ENCODE assay signal across 6 cellular contexts in the genomic region with DNA sequence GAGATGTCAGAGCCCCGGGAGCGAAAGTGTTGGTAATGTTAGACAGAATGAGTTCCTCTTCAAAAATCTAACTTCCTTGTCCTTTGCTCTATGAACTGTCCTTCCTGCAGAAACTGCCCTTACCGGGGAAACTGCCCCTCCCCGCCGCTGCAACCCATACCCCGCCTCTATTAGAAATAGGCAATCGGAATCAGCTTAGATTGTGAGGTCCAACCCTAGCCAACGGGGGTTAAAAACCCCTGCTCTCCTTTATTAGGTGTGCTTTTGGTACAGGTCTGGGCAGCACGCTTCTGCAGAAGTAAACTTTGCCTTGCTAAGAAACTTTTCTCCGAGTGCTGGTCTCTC. TPM values are rescaled to one million over a fixed set of nuclear protein-coding genes. Genes with fewer than 3 reads are reported as not detected.
DNase-seq lines count a peak whose midpoint lies in the region; ATAC-seq and TF ChIP-seq lines count a peak whose summit lies in the region.

No MANE protein-coding gene starts in this region.

- peak overlapping the region; percentile 85 to 90 for H3K4me3 Mint-ChIP-seq in stimulated activated naive CD8-positive, alpha-beta T cell treated with anti-CD3 and anti-CD28 coated beads, Interleukin-15, amount 100 ng/mL, for 72 hours

- peak overlapping the region; percentile 60 for H3K4me3 ChIP-seq in GM12864 (ENCODE audit: low read depth, low read length)

- no peak for TF ChIP-seq CTCF in GM12864 (IDR thresholded peaks at IDR 0.05; ENCODE audit: low read depth, low read length, missing control alignments)

- ATAC-seq in esophagus mucosa, result peak; percentile 16
- ATAC-seq in stimulated activated naive CD8-positive, alpha-beta T cell treated with anti-CD3 and anti-CD28 coated beads, Interleukin-15, amount 100 ng/mL, for 72 hours, result no peak

- no peaks in the 10 kb centered on the region for H3K27me3 Mint-ChIP-seq in stimulated activated naive CD8-positive, alpha-beta T cell treated with anti-CD3 and anti-CD28 coated beads, Interleukin-15, amount 100 ng/mL, for 72 hours

- no peaks in the 10 kb centered on the region for H3K9me3 Mint-ChIP-seq in stimulated activated naive CD8-positive, alpha-beta T cell treated with anti-CD3 and anti-CD28 coated beads, Interleukin-15, amount 100 ng/mL, for 72 hours

- H3K4me1 Mint-ChIP-seq in stimulated activated naive CD8-positive, alpha-beta T cell treated with anti-CD3 and anti-CD28 coated beads, Interleukin-15, amount 100 ng/mL, for 72 hours, result peaks cover 42% of the 10 kb centered on the region

- DNase-seq in GM12864 (ENCODE audit: low read depth) (no peak), NCI-H69 (lab: John Stamatoyannopoulos, UW) (peak; percentile 61), DMS79 (lab: John Stamatoyannopoulos, UW) (no peak), EL (no peak)
- no peak for DNase-seq in stimulated activated naive CD8-positive, alpha-beta T cell treated with anti-CD3 and anti-CD28 coated beads, Interleukin-15, amount 100 ng/mL, for 72 hours

- H3K27ac Mint-ChIP-seq in stimulated activated naive CD8-positive, alpha-beta T cell treated with anti-CD3 and anti-CD28 coated beads, Interleukin-15, amount 100 ng/mL, for 72 hours, result peak overlapping the region; percentile 81 to 97

RNA-seq across cellular contexts. Expression of a gene that starts 11.5 kb away (rescaled TPM):
- 953 TPM for total RNA-seq in esophagus mucosa

RNA-seq across cellular contexts. Expression of a gene that starts 13.1 kb away (rescaled TPM):
- 81.5 TPM for total RNA-seq in esophagus mucosa

RNA-seq across cellular contexts. Expression of a gene that starts 13.7 kb away (rescaled TPM):
- total RNA-seq in esophagus mucosa, result 72.0 TPM

RNA-seq across cellular contexts. Expression of a gene that starts 17.4 kb away (rescaled TPM):
- not detected for total RNA-seq in esophagus mucosa

RNA-seq across cellular contexts. Expression of a gene that starts 23.9 kb away (rescaled TPM):
- total RNA-seq in esophagus mucosa, result 3.5 TPM
